In the genomic region with DNA sequence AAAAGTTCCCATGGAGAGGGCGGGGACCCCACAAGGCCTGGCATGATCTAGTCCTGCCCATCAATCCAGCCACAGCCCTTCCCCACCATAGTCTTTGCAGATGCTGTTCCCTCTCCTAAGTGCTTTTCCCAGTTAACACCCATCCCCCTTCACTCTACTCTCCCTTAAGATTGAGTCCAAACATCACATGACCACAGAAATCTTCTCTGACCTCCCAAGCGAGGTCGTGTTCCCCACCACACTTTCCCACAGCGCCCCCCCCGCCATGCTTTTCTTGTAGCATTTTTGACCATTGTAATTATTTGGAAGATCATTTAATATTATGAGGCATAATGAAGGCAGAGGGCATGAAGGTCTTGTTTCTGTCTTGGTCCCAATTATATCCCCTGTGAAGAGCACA, we compare ENCODE assay signal across 1 cellular context.
TF ChIP-seq lines count a peak whose summit lies in the region.

No MANE protein-coding gene starts in this region.

TF ChIP-seq in WTC11, 78 proteins besides CTCF, POLR2A, EP300 and RAD21 (continued from another document):
- TF ChIP-seq, protein P1, sequence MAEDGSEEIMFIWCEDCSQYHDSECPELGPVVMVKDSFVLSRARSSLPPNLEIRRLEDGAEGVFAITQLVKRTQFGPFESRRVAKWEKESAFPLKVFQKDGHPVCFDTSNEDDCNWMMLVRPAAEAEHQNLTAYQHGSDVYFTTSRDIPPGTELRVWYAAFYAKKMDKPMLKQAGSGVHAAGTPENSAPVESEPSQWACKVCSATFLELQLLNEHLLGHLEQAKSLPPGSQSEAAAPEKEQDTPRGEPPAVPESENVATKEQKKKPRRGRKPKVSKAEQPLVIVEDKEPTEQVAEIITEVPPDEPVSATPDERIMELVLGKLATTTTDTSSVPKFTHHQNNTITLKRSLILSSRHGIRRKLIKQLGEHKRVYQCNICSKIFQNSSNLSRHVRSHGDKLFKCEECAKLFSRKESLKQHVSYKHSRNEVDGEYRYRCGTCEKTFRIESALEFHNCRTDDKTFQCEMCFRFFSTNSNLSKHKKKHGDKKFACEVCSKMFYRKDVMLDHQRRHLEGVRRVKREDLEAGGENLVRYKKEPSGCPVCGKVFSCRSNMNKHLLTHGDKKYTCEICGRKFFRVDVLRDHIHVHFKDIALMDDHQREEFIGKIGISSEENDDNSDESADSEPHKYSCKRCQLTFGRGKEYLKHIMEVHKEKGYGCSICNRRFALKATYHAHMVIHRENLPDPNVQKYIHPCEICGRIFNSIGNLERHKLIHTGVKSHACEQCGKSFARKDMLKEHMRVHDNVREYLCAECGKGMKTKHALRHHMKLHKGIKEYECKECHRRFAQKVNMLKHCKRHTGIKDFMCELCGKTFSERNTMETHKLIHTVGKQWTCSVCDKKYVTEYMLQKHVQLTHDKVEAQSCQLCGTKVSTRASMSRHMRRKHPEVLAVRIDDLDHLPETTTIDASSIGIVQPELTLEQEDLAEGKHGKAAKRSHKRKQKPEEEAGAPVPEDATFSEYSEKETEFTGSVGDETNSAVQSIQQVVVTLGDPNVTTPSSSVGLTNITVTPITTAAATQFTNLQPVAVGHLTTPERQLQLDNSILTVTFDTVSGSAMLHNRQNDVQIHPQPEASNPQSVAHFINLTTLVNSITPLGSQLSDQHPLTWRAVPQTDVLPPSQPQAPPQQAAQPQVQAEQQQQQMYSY (CRISPR knock-in tag; IDR thresholded peaks at IDR 0.05) = no peak
- TF ChIP-seq, protein P2, sequence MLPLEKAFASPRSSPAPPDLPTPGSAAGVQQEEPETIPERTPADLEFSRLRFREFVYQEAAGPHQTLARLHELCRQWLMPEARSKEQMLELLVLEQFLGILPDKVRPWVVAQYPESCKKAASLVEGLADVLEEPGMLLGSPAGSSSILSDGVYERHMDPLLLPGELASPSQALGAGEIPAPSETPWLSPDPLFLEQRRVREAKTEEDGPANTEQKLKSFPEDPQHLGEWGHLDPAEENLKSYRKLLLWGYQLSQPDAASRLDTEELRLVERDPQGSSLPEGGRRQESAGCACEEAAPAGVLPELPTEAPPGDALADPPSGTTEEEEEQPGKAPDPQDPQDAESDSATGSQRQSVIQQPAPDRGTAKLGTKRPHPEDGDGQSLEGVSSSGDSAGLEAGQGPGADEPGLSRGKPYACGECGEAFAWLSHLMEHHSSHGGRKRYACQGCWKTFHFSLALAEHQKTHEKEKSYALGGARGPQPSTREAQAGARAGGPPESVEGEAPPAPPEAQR (CRISPR knock-in tag; IDR thresholded peaks at IDR 0.05) = no peak
